10 cellular contexts compared by ENCODE assay signal in the genomic region with DNA sequence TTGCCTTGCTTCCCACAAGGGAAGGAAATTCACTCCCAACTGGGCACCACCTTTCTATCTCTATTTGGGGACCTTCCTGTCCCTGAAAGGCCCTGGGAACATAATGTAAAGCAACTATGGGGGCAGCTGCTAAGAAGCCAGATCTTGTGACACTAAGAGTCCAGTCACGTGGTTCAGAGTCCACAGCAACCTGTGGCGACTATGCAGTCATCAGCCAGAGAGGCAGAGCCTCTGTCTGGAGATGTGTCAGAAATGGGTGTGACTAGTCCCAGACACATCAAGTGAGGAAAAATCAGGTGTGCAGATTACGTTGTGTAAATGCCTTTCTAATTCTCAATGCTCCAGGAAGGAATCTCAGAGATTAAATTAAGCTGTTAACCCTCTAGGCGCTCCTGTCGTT. TPM values are rescaled to one million over a fixed set of nuclear protein-coding genes. Genes with fewer than 3 reads are reported as not detected.
A peak's percentile ranks its signal among the peaks of the same experiment; 100 is the strongest.
DNase-seq lines count a peak whose midpoint lies in the region; ATAC-seq and TF ChIP-seq lines count a peak whose summit lies in the region.
"Had no signal": no experiment of that assay in that cellular context is flagged by ENCODE, and none has a peak within 500 bp of the region (broad histone marks: within the 10 kb centered on the region; RNA-seq: fewer than 3 reads in every experiment).

No MANE protein-coding gene starts in this region.

- H3K4me1 ChIP-seq in SK-N-SH (ENCODE audit: control insufficient read depth in 1 of 2, insufficient read depth in 2 of 2, low read depth in 1 of 2, low read length in 1 of 2) (no peaks in the 10 kb centered on the region; a peak in 1 of 4 replicates), colonic mucosa (no peaks in the 10 kb centered on the region), heart right ventricle (peaks cover 0 to 9% (median 0%) of the 10 kb centered on the region in 9 donors)

- H3K79me2 ChIP-seq in SK-N-SH (ENCODE audit: insufficient read depth): no peaks in the 10 kb centered on the region

- ATAC-seq in SK-N-SH treated with all-trans-retinoic acid at 6 μM for 48 hours (no peak), HG03196 (IDR thresholded peaks at IDR 0.05; ENCODE audit: unreplicated experiment) (no peak), heart right ventricle (no peak)

- H3K36me3 ChIP-seq in SK-N-SH (replicated peaks in 1 of 2; ENCODE audit: control insufficient read depth in 1 of 2, insufficient read depth in 2 of 2, low read length in 1 of 2): no peaks in the 10 kb centered on the region
- no peaks in the 10 kb centered on the region for H3K36me3 ChIP-seq in colonic mucosa
- H3K36me3 ChIP-seq in heart right ventricle: no peaks in the 10 kb centered on the region
- H3K36me3 ChIP-seq: esophagus squamous epithelium had no signal

- H3K4me2 ChIP-seq in SK-N-SH: no peak overlapping the region

- DNase-seq in SK-N-SH (no peak), OCI-M1 (lab: John Stamatoyannopoulos, UW) (peak; percentile 58), colonic mucosa (peak; percentile 35), renal cortical epithelial cell (ENCODE audit: low read depth) (peak; percentile 73), heart right ventricle (no peak), SK-N-DZ (ENCODE audit: low spot score) (no peak)
- DNase-seq: esophagus squamous epithelium had no signal

- TF ChIP-seq RAD21 in SK-N-SH (IDR thresholded peaks at IDR 0.05; ENCODE audit: low read length): no peak

- H3K4me3 ChIP-seq in SK-N-SH (ENCODE audit: low read depth in 2 of 2, low read length in 1 of 2): no peak overlapping the region
- H3K4me3 ChIP-seq in colonic mucosa: no peak overlapping the region
- H3K4me3 ChIP-seq in heart right ventricle: no peak overlapping the region

- TF ChIP-seq EP300 in SK-N-SH (IDR thresholded peaks at IDR 0.05; ENCODE audit: borderline replicate concordance in 1 of 2, low read depth in 1 of 2, low read length in 1 of 2): no peak

- H3K9me3 ChIP-seq in SK-N-SH: no peaks in the 10 kb centered on the region
- no peaks in the 10 kb centered on the region for H3K9me3 ChIP-seq in colonic mucosa
- H3K9me3 ChIP-seq in heart right ventricle: peaks cover 0 to 22% (median 0%) of the 10 kb centered on the region in 11 donors

- H3K9ac ChIP-seq in SK-N-SH: no peak overlapping the region
- H3K9ac ChIP-seq in colonic mucosa (ENCODE audit: low read depth in 2 of 2, low read length in 2 of 2): no peak overlapping the region

- TF ChIP-seq CTCF in SK-N-SH (IDR thresholded peaks at IDR 0.05) (no peak), colonic mucosa (IDR thresholded peaks at IDR 0.05) (no peak), heart right ventricle (IDR thresholded peaks at IDR 0.05) (no peak)

- CTCF ChIA-PET in SK-N-SH (lab: Yijun Ruan, JAX): interaction anchor here (0.6 to 3.3 kb wide), 47 partner anchors 9 to 561 kb away, joined by 3 to 31 read pairs (median 4); no protein-coding TSS in a partner anchor

- H4K20me1 ChIP-seq in SK-N-SH (ENCODE audit: insufficient read depth): no peaks in the 10 kb centered on the region

- POLR2A ChIA-PET in SK-N-SH (lab: Yijun Ruan, JAX): no interaction called here

- H3K27me3 ChIP-seq in SK-N-SH (ENCODE audit: insufficient read depth): peaks cover 70% of the 10 kb centered on the region
- no peaks in the 10 kb centered on the region for H3K27me3 ChIP-seq in colonic mucosa
- peaks cover 0 to 92% (median 71%) of the 10 kb centered on the region in 7 donors for H3K27me3 ChIP-seq in heart right ventricle

- H2AFZ ChIP-seq in SK-N-SH (ENCODE audit: low read depth): no peak overlapping the region

- H3K27ac ChIP-seq in SK-N-SH (ENCODE audit: low read depth in 2 of 2, low read length in 1 of 2) (no peak overlapping the region), colonic mucosa (no peak overlapping the region), heart right ventricle (no peak overlapping the region)
- H3K27ac ChIP-seq: esophagus squamous epithelium had no signal

- H3F3A ChIP-seq in SK-N-SH (replicated peaks; ENCODE audit: insufficient read depth): no peaks in the 10 kb centered on the region

- intact Hi-C loops in colonic mucosa (cut with DNase I) (no loop called here), heart right ventricle (cut with DNase I) (loop anchor here in 1 of 10 donors (5.0 kb wide), 1 partner anchor 104 kb away; no protein-coding TSS in a partner anchor)

- 8% methylated on average over 5 of the region's 5 CpGs for WGBS in SK-N-SH (ENCODE audit: low lambda C conversion rate)
- 21 to 28% methylated on average over 5 of the region's 5 CpGs for WGBS in heart right ventricle, 2 donors

- no peaks in the 10 kb centered on the region for H3K9me2 ChIP-seq in SK-N-SH

TF ChIP-seq in SK-N-SH, 30 proteins besides CTCF, POLR2A, EP300 and RAD21:
- TF ChIP-seq, protein P1, sequence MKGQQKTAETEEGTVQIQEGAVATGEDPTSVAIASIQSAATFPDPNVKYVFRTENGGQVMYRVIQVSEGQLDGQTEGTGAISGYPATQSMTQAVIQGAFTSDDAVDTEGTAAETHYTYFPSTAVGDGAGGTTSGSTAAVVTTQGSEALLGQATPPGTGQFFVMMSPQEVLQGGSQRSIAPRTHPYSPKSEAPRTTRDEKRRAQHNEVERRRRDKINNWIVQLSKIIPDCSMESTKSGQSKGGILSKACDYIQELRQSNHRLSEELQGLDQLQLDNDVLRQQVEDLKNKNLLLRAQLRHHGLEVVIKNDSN (IDR thresholded peaks at IDR 0.05; ENCODE audit: borderline replicate concordance, low read depth): peak; percentile 45; the same call in 1 of the 2 replicates
- TF ChIP-seq TCF12 (IDR thresholded peaks at IDR 0.05) (no peak), POLR2AphosphoS5 (IDR thresholded peaks at IDR 0.05; ENCODE audit: low read depth, low read length) (no peak)

TF ChIP-seq in SK-N-SH treated with all-trans-retinoic acid at 6 μM for 48 hours, 23 proteins besides CTCF, POLR2A, EP300 and RAD21:
- TF ChIP-seq ZNF565 (CRISPR knock-in tag; conservative IDR thresholded peaks at IDR 0.05; ENCODE audit: low read depth): no peak

RNA-seq across cellular contexts. Expression of a gene that starts 26.6 kb away (rescaled TPM):
- polyA plus RNA-seq in SK-N-SH (2012; rRNA removed): not detected in 2 replicates
- polyA plus RNA-seq in SK-N-SH (2012; cell fraction: cytosol; rRNA removed): not detected in 2 replicates
- polyA plus RNA-seq in SK-N-SH (2012; cell fraction: nucleus; rRNA removed): not detected in 2 replicates
- 1 to 10 TPM; 1.2 to 2.1 TPM for total RNA-seq in colonic mucosa
- 11.9 and 15.6 TPM in 2 replicates for total RNA-seq in renal cortical epithelial cell
- total RNA-seq in heart right ventricle: 1 to 10 TPM in 1 of 10 donors, under 1 TPM in 5, not detected in 4; 0.49 to 1.7 (median 0.82) TPM
- under 1 TPM in 1 of 2 donors, not detected in 1; 0.33 TPM for polyA plus RNA-seq in heart right ventricle
- polyA plus RNA-seq in SK-N-DZ (2014; cell fraction: cytosol; rRNA removed): not detected in 2 replicates
- polyA plus RNA-seq in SK-N-DZ (2014; cell fraction: nucleus; rRNA removed): not detected in 2 replicates
- total RNA-seq: myocyte had no signal

Comparison
In these comparisons a context has a peak if more than half of its experiments do, and no peak if none do; other contexts are left out.
1. DNase-seq: peak in OCI-M1 (single experiment), colonic mucosa (single experiment) and renal cortical epithelial cell (single experiment); none in SK-N-SH (single experiment), heart right ventricle (0 of 2) and SK-N-DZ (single experiment).